Comparison of ENCODE assay signal across 15 cellular contexts in genomic region chr2:200193331-200193730, GRCh38.
DNase-seq lines count a peak whose midpoint lies in the region; ATAC-seq and TF ChIP-seq lines count a peak whose summit lies in the region.
"Had no signal": no experiment of that assay in that cellular context is flagged by ENCODE, and none has a peak within 500 bp of the region (broad histone marks: within the 10 kb centered on the region; RNA-seq: fewer than 3 reads in every experiment).

No MANE protein-coding gene starts in this region.

- no peaks in the 10 kb centered on the region for H3K9me2 ChIP-seq in neural cell (ENCODE audit: insufficient read depth, low read length)

- no peak for TF ChIP-seq EP300 in neural cell (conservative IDR thresholded peaks at IDR 0.05; ENCODE audit: poor library complexity, severe bottlenecking)

- TF ChIP-seq RAD21 in neural cell (conservative IDR thresholded peaks at IDR 0.05) = no peak

- no peaks in the 10 kb centered on the region for H3K79me2 ChIP-seq in neural cell (replicated peaks; ENCODE audit: insufficient read depth, low read length)

- H3K9me3 ChIP-seq in neural cell (ENCODE audit: low read length) = no peaks in the 10 kb centered on the region

- no peaks in the 10 kb centered on the region for H3K27me3 ChIP-seq in neural cell (ENCODE audit: insufficient read depth, low read depth, low read length)

- DNase-seq in amniotic epithelial cell (ENCODE audit: low read depth) (peak; percentile 6), nucleus accumbens (lab: John Stamatoyannopoulos, UW) (no peak), SW480 (ENCODE audit: low spot score) (no peak)
- DNase-seq in activated T-cell treated with anti-CD3 and anti-CD28 coated beads, Interleukin-2, amount 50 U/mL, for 48 hours = no peak
- DNase-seq: ACHN; CD4-positive, alpha-beta T cell; DMS153; DMS79; GDM1; GOT3; H9 had no signal

- H3F3A ChIP-seq in neural cell (ENCODE audit: insufficient read depth, low read length, poor library complexity, severe bottlenecking) = peaks cover 3% of the 10 kb centered on the region

- ATAC-seq in GM18498 (IDR thresholded peaks at IDR 0.05; ENCODE audit: unreplicated experiment) = peak; percentile 10
- ATAC-seq in HG03520 (IDR thresholded peaks at IDR 0.05; ENCODE audit: unreplicated experiment) = peak; percentile 3

- H3K36me3 ChIP-seq in neural cell (ENCODE audit: insufficient read depth, low read length) = no peaks in the 10 kb centered on the region

- no peaks in the 10 kb centered on the region for H4K20me1 ChIP-seq in neural cell (ENCODE audit: insufficient read depth)

- H3K4me2 ChIP-seq in neural cell (ENCODE audit: low read length) = no peak overlapping the region

- H3K27ac ChIP-seq in neural cell (ENCODE audit: low read length) = peak overlapping the region; percentile 61
- H3K27ac ChIP-seq: C4-2B had no signal

- no peak for TF ChIP-seq CTCF in neural cell (IDR thresholded peaks at IDR 0.05; ENCODE audit: poor library complexity, severe bottlenecking)

- H2AFZ ChIP-seq in neural cell (ENCODE audit: low read depth, low read length) = no peak overlapping the region

- H3K9ac ChIP-seq in neural cell (ENCODE audit: low read length) = no peak overlapping the region

- H3K4me3 ChIP-seq in neural cell (ENCODE audit: low read length) = peak overlapping the region; percentile 8

TF ChIP-seq in neural cell, 6 proteins besides CTCF, POLR2A, EP300 and RAD21:
- TF ChIP-seq POLR2AphosphoS5 (IDR thresholded peaks at IDR 0.05) (no peak), EZH2 (IDR thresholded peaks at IDR 0.05; ENCODE audit: borderline replicate concordance, insufficient read depth, low read length, poor library complexity, severe bottlenecking) (no peak), MXI1 (conservative IDR thresholded peaks at IDR 0.05; ENCODE audit: poor library complexity, severe bottlenecking) (no peak), TAF1 (IDR thresholded peaks at IDR 0.05; ENCODE audit: low read depth) (no peak), REST (IDR thresholded peaks at IDR 0.05; ENCODE audit: borderline replicate concordance) (no peak), SMC3 (conservative IDR thresholded peaks at IDR 0.05; ENCODE audit: poor library complexity) (no peak)
